ENCODE assay signal across 8 cellular contexts in genomic region chr17:61928101-61928436, GRCh38. TPM values are rescaled to one million over a fixed set of nuclear protein-coding genes. Genes with fewer than 3 reads are reported as not detected.
DNase-seq lines count a peak whose midpoint lies in the region; TF ChIP-seq lines count a peak whose summit lies in the region.

No MANE protein-coding gene starts in this region.

- CTCF ChIA-PET in AG04450 (lab: Charles Lee), result no interaction called here

- DNase-seq in AG04450 (ENCODE audit: low read depth, low spot score), result no peak
- no peak for DNase-seq in HFFc6
- DNase-seq in ascending aorta (ENCODE audit: low spot score in 2 of 2), result no peak
- no peak for DNase-seq in NCI-H446 (lab: John Stamatoyannopoulos, UW)
- DNase-seq in NOMO-1 (lab: John Stamatoyannopoulos, UW; ENCODE audit: unreplicated experiment in 2 of 2), result no peak
- no peak for DNase-seq in C1 segment of cervical spinal cord (lab: John Stamatoyannopoulos, UW)
- no peak for DNase-seq in AML-193 (lab: John Stamatoyannopoulos, UW)

- H3K9me3 ChIP-seq in AG04450 (ENCODE audit: control insufficient read depth, insufficient read depth, low read length) (no peaks in the 10 kb centered on the region), ascending aorta (no peaks in the 10 kb centered on the region), mesodermal cell (ENCODE audit: control insufficient read depth, low read length) (no peaks in the 10 kb centered on the region)

- peak overlapping the region; percentile 92 for H3K27ac Mint-ChIP-seq in HFFc6

- POLR2A ChIA-PET in AG04450 (lab: Yijun Ruan, JAX), result no interaction called here

- H3K27ac ChIP-seq in AG04450 (ENCODE audit: low read depth, low read length), result peak overlapping the region; percentile 47
- peak overlapping the region; percentile 90 to 93 for H3K27ac ChIP-seq in ascending aorta
- H3K27ac ChIP-seq in mesodermal cell (ENCODE audit: low read depth, low read length, severe bottlenecking), result no peak overlapping the region

- peak overlapping the region; percentile 91 for H3K4me3 Mint-ChIP-seq in HFFc6

- H3K4me1 ChIP-seq in ascending aorta (peaks cover 0 to 9% of the 10 kb centered on the region in 2 donors), mesodermal cell (ENCODE audit: control insufficient read depth, insufficient read depth, low read length, poor library complexity, severe bottlenecking) (no peaks in the 10 kb centered on the region)

- H3K4me1 Mint-ChIP-seq in HFFc6 (ENCODE audit: low read depth), result peaks cover 18% of the 10 kb centered on the region

- TF ChIP-seq CTCF in AG04450 (IDR thresholded peaks at IDR 0.05; ENCODE audit: low read depth, low read length) (no peak), HFFc6 (IDR thresholded peaks at IDR 0.05) (no peak), ascending aorta (IDR thresholded peaks at IDR 0.05) (no peak)

- no peaks in the 10 kb centered on the region for H3K9me3 Mint-ChIP-seq in HFFc6

- H3K36me3 Mint-ChIP-seq in HFFc6 (ENCODE audit: low read depth), result peaks cover 3% of the 10 kb centered on the region; the same call in 1 of the 2 replicates

- no peaks in the 10 kb centered on the region for H3K27me3 ChIP-seq in AG04450 (ENCODE audit: control insufficient read depth, insufficient read depth, low read length)
- no peaks in the 10 kb centered on the region for H3K27me3 ChIP-seq in ascending aorta

- intact Hi-C loops in ascending aorta (cut with DNase I), result loop anchor here (1.0 to 5.0 kb wide), 3 partner anchors 65 to 526 kb away; partner anchors contain the start of gene BRIP1

- H3K4me3 ChIP-seq in AG04450 (ENCODE audit: low read depth, low read length) (peak overlapping the region; percentile 89), ascending aorta (peak overlapping the region; percentile 80 to 85), mesodermal cell (ENCODE audit: extremely low read depth, insufficient read depth, low read length, poor library complexity, severe bottlenecking) (peak overlapping the region; percentile 84)

- H3K27me3 Mint-ChIP-seq in HFFc6 (ENCODE audit: insufficient read depth), result no peaks in the 10 kb centered on the region

- WGBS in mesodermal cell (ENCODE audit: insufficient coverage in 2 of 2), 2 experiments, result 46 to 68% methylated on average over 3 to 4 of the region's 4 CpGs

- H3K36me3 ChIP-seq in ascending aorta, result peaks cover 0 to 9% of the 10 kb centered on the region in 2 donors
- peaks cover 15% of the 10 kb centered on the region for H3K36me3 ChIP-seq in mesodermal cell (ENCODE audit: control insufficient read depth, insufficient read depth, low read length)

RNA-seq across cellular contexts. Expression of gene INTS2, which starts 0.3 kb away (rescaled TPM):
- 7.6 and 10.4 TPM in 2 replicates for polyA plus RNA-seq in AG04450 (2011; rRNA removed)
- polyA minus RNA-seq in AG04450 (2011; rRNA and poly(A)+ RNA removed), result 11.2 and 21.1 TPM in 2 replicates
- total RNA-seq in HFFc6 (2021; fragmentation: NEBNext Ultra II Directional; extraction: Animal tissue kit (Norgen Biotek cat#: 25700)), result 10 to 100 TPM in 2 of 6 experiments, 1 to 10 TPM in 4; 8.1 to 10.1 (median 9.5) TPM
- total RNA-seq in ascending aorta, result 2.2 TPM
- polyA plus RNA-seq in mesodermal cell (2013, experiment 1 of 2), result 11.0 TPM
- polyA plus RNA-seq in mesodermal cell (2013, experiment 2 of 2), result 11.0 TPM
